17 cellular contexts compared by ENCODE assay signal in the genomic region with DNA sequence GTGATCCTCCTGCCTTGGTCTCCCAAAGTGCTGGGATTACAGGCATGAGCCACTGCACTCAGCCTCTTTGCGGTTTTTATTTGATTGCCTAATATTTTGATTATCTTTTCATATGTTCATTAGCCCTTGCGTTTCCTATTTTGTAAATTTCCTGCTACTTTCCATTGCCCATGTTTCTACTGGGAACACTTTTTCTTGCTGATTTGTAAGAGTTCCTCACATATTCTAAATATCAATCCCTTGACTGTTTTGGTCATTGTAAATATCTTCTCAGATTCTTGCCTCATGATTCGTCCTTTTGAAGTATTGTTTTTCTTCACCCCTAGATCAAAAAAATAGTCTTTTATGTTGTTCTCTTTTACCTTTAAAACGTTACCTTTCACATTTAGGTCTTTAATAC. TPM values are rescaled to one million over a fixed set of nuclear protein-coding genes. Genes with fewer than 3 reads are reported as not detected.
DNase-seq lines count a peak whose midpoint lies in the region; ATAC-seq and TF ChIP-seq lines count a peak whose summit lies in the region.
"Had no signal": no experiment of that assay in that cellular context is flagged by ENCODE, and none has a peak within 500 bp of the region (broad histone marks: within the 10 kb centered on the region; RNA-seq: fewer than 3 reads in every experiment).

No MANE protein-coding gene starts in this region.

- no peak overlapping the region for H3K9ac ChIP-seq in HCT116 (ENCODE audit: low read length)

- H2AFZ ChIP-seq in HCT116 (ENCODE audit: low read depth, low read length, poor library complexity, severe bottlenecking), result peak overlapping the region; percentile 91

- H3K27ac ChIP-seq in HCT116 (ENCODE audit: low read depth, low read length), result no peak overlapping the region
- H3K27ac ChIP-seq: tibial nerve, VCaP had no signal

- H3K4me1 ChIP-seq in HCT116 (ENCODE audit: control insufficient read depth in 1 of 2, insufficient read depth in 2 of 2, low read length in 2 of 2), result peaks cover 0 to 28% of the 10 kb centered on the region in 2 experiments; a peak in 2 of 4 replicates

- H3K9me2 ChIP-seq in HCT116 (ENCODE audit: insufficient read depth), result no peaks in the 10 kb centered on the region

- peak; percentile 29; the same call in 1 of the 2 replicates for ATAC-seq in HCT116
- no peak for ATAC-seq in activated CD8-positive, alpha-beta T cell treated with anti-CD3 and anti-CD28 coated beads, Interleukin-2, amount 10 ng/mL, durations not matched to agents 7 days and 5 days
- ATAC-seq in HG03135 (IDR thresholded peaks at IDR 0.05; ENCODE audit: unreplicated experiment), result no peak
- ATAC-seq in GM19395 (IDR thresholded peaks at IDR 0.05; ENCODE audit: unreplicated experiment), result no peak
- ATAC-seq: GM12878 had no signal

- H3K9me3 Mint-ChIP-seq in chondrocyte (ENCODE audit: low read depth), result no peaks in the 10 kb centered on the region
- H3K9me3 Mint-ChIP-seq in neural crest cell, result no peaks in the 10 kb centered on the region
- H3K9me3 Mint-ChIP-seq in activated CD8-positive, alpha-beta T cell treated with anti-CD3 and anti-CD28 coated beads, Interleukin-2, amount 10 ng/mL, durations not matched to agents 7 days and 5 days (ENCODE audit: insufficient read depth), result no peaks in the 10 kb centered on the region
- H3K9me3 Mint-ChIP-seq: stimulated activated effector memory CD8-positive, alpha-beta T cell treated with anti-CD3 and anti-CD28 coated beads, Interleukin-12 subunit alpha, Interleukin-12 subunit beta, amount 100 ng/mL, for 72 hours had no signal

- H3K27me3 Mint-ChIP-seq in chondrocyte (ENCODE audit: low read depth) (peaks cover 13% of the 10 kb centered on the region), neural crest cell (ENCODE audit: low read depth) (peaks cover 88% of the 10 kb centered on the region)
- H3K27me3 Mint-ChIP-seq in activated CD8-positive, alpha-beta T cell treated with anti-CD3 and anti-CD28 coated beads, Interleukin-2, amount 10 ng/mL, durations not matched to agents 7 days and 5 days (ENCODE audit: low read depth), result peaks cover 60% of the 10 kb centered on the region

- no peak for TF ChIP-seq RAD21 in HCT116 (IDR thresholded peaks at IDR 0.05; ENCODE audit: low read depth)

- H3K36me3 ChIP-seq in BJ (ENCODE audit: control insufficient read depth, insufficient read depth, low read length) (no peaks in the 10 kb centered on the region), HCT116 (ENCODE audit: control insufficient read depth in 1 of 2, insufficient read depth in 2 of 2, low read length in 2 of 2) (no peaks in the 10 kb centered on the region)
- H3K36me3 ChIP-seq: tibial nerve had no signal

- DNase-seq in BJ (ENCODE audit: low read depth), result peak; percentile 49
- DNase-seq in HCT116 (ENCODE audit: low read depth, low spot score), result no peak
- no peak for DNase-seq in chondrocyte (ENCODE audit: low spot score)
- DNase-seq in neural crest cell (ENCODE audit: low read depth, low spot score), result no peak
- no peak for DNase-seq in cerebellum (ENCODE audit: low spot score)
- no peak for DNase-seq in activated CD8-positive, alpha-beta T cell treated with anti-CD3 and anti-CD28 coated beads, Interleukin-2, amount 10 ng/mL, durations not matched to agents 7 days and 5 days
- DNase-seq: NCI-H1436 had no signal

- peaks cover 29% of the 10 kb centered on the region for H3K4me1 Mint-ChIP-seq in chondrocyte (ENCODE audit: low read depth)
- H3K4me1 Mint-ChIP-seq in neural crest cell, result peaks cover 6% of the 10 kb centered on the region
- peaks cover 9% of the 10 kb centered on the region for H3K4me1 Mint-ChIP-seq in activated CD8-positive, alpha-beta T cell treated with anti-CD3 and anti-CD28 coated beads, Interleukin-2, amount 10 ng/mL, durations not matched to agents 7 days and 5 days (ENCODE audit: low read depth)

- H3K27me3 ChIP-seq in BJ (ENCODE audit: control insufficient read depth, insufficient read depth, low read length), result no peaks in the 10 kb centered on the region
- H3K27me3 ChIP-seq in HCT116 (ENCODE audit: insufficient read depth, low read length), result no peaks in the 10 kb centered on the region

- peak overlapping the region; percentile 36 for H3K4me2 ChIP-seq in HCT116 (ENCODE audit: low read length)

- RAD21 ChIA-PET in HCT116 (lab: Charles Lee; ENCODE audit: low non-redundant PET in 1 of 2, low total read pairs in 2 of 2, uncharacterized antibody in 2 of 2, unreplicated experiment in 2 of 2), result no interaction called here

- H3K4me3 ChIP-seq in BJ (ENCODE audit: low read depth, low read length), result no peak overlapping the region
- H3K4me3 ChIP-seq in HCT116 (replicated peaks in 1 of 2; ENCODE audit: low read depth in 1 of 2, low read length in 2 of 2), result no peak overlapping the region
- H3K4me3 ChIP-seq: GM12878, tibial nerve had no signal

- CTCF ChIA-PET in BJ (lab: Yijun Ruan, JAX) (interaction anchor here (0.9 to 1.4 kb wide), 2 partner anchors 12 to 16 kb away, joined by 3 to 4 read pairs; no protein-coding TSS in a partner anchor), HCT116 (lab: Charles Lee) (no interaction called here)
- CTCF ChIA-PET in activated CD8-positive, alpha-beta T cell treated with anti-CD3 and anti-CD28 coated beads, Interleukin-2, amount 10 ng/mL, durations not matched to agents 7 days and 5 days (lab: Charles Lee), result no interaction called here

- H3K27ac Mint-ChIP-seq in chondrocyte (ENCODE audit: unreplicated experiment) (no peak overlapping the region), neural crest cell (ENCODE audit: unreplicated experiment) (no peak overlapping the region)
- no peak overlapping the region for H3K27ac Mint-ChIP-seq in activated CD8-positive, alpha-beta T cell treated with anti-CD3 and anti-CD28 coated beads, Interleukin-2, amount 10 ng/mL, durations not matched to agents 7 days and 5 days
- H3K27ac Mint-ChIP-seq: progenitor cell of endocrine pancreas; stimulated activated effector memory CD8-positive, alpha-beta T cell treated with anti-CD3 and anti-CD28 coated beads, Interleukin-12 subunit alpha, Interleukin-12 subunit beta, amount 100 ng/mL, for 72 hours had no signal

- H3K36me3 Mint-ChIP-seq in chondrocyte (ENCODE audit: low read depth) (no peaks in the 10 kb centered on the region), neural crest cell (ENCODE audit: low read depth) (peaks cover 2% of the 10 kb centered on the region)
- H3K36me3 Mint-ChIP-seq in activated CD8-positive, alpha-beta T cell treated with anti-CD3 and anti-CD28 coated beads, Interleukin-2, amount 10 ng/mL, durations not matched to agents 7 days and 5 days (ENCODE audit: low read depth), result no peaks in the 10 kb centered on the region
- H3K36me3 Mint-ChIP-seq: stimulated activated effector memory CD8-positive, alpha-beta T cell treated with anti-CD3 and anti-CD28 coated beads, Interleukin-12 subunit alpha, Interleukin-12 subunit beta, amount 100 ng/mL, for 72 hours had no signal

- H4K20me1 ChIP-seq in HCT116 (ENCODE audit: insufficient read depth), result no peaks in the 10 kb centered on the region

- no peaks in the 10 kb centered on the region for H3K79me2 ChIP-seq in HCT116 (ENCODE audit: insufficient read depth, low read length)

- intact Hi-C loops in HCT116 (cut with micrococcal nuclease), result no loop called here

- H3K4me3 Mint-ChIP-seq in chondrocyte (ENCODE audit: unreplicated experiment) (peak overlapping the region; percentile 26), neural crest cell (peak overlapping the region; percentile 25)
- H3K4me3 Mint-ChIP-seq in activated CD8-positive, alpha-beta T cell treated with anti-CD3 and anti-CD28 coated beads, Interleukin-2, amount 10 ng/mL, durations not matched to agents 7 days and 5 days, result no peak overlapping the region

- TF ChIP-seq CTCF in BJ (IDR thresholded peaks at IDR 0.05; ENCODE audit: insufficient read depth, low read depth, low read length) (no peak), HCT116 (IDR thresholded peaks at IDR 0.05 in 2 of 3, conservative IDR thresholded peaks at IDR 0.05 in 1 of 3; ENCODE audit: borderline replicate concordance in 1 of 3, insufficient read depth in 1 of 3, low read depth in 2 of 3, low read length in 2 of 3) (no peak), chondrocyte (IDR thresholded peaks at IDR 0.05) (no peak), neural crest cell (conservative IDR thresholded peaks at IDR 0.05) (no peak)

- no TSS peak for BruUV-seq in HCT116 (replicated peaks; lab: Mats Ljungman, UMichigan)

- POLR2A ChIA-PET in BJ (lab: Charles Lee) (no interaction called here), HCT116 (lab: Charles Lee) (no interaction called here)
- POLR2A ChIA-PET in activated CD8-positive, alpha-beta T cell treated with anti-CD3 and anti-CD28 coated beads, Interleukin-2, amount 10 ng/mL, durations not matched to agents 7 days and 5 days (lab: Charles Lee), result no interaction called here

- H3K9me3 ChIP-seq in HCT116 (ENCODE audit: control insufficient read depth in 1 of 2, insufficient read depth in 1 of 2, low read depth in 1 of 2, low read length in 2 of 2), result no peaks in the 10 kb centered on the region
- H3K9me3 ChIP-seq: tibial nerve had no signal

- TF ChIP-seq POLR2A in HCT116 (IDR thresholded peaks at IDR 0.05; ENCODE audit: borderline replicate concordance, extremely low read depth, insufficient read depth, insufficient read length), result no peak

TF ChIP-seq in HCT116, 20 proteins besides CTCF, POLR2A, EP300 and RAD21 (continues in another document):
- TF ChIP-seq POLR2AphosphoS5 (IDR thresholded peaks at IDR 0.05; ENCODE audit: low read depth, low read length) (no peak), ZFX (IDR thresholded peaks at IDR 0.05) (no peak), TCF7L2 (IDR thresholded peaks at IDR 0.05; ENCODE audit: borderline replicate concordance, extremely low read depth, insufficient read depth, insufficient read length) (no peak), EZH2phosphoT487 (IDR thresholded peaks at IDR 0.05; ENCODE audit: borderline replicate concordance) (no peak)
- TF ChIP-seq, protein P1, sequence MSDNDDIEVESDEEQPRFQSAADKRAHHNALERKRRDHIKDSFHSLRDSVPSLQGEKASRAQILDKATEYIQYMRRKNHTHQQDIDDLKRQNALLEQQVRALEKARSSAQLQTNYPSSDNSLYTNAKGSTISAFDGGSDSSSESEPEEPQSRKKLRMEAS (IDR thresholded peaks at IDR 0.05), result no peak

RNA-seq across cellular contexts. Expression of gene TTC1, which starts 37.9 kb away (rescaled TPM):
- 23.2 and 37.4 TPM in 2 replicates for polyA plus RNA-seq in BJ (2011; rRNA removed)
- 15.2 and 25.4 TPM in 2 replicates for polyA minus RNA-seq in BJ (2011; rRNA and poly(A)+ RNA removed)
- total RNA-seq in HCT116 (2021; ENCODE audit: unreplicated experiment) (48.1 TPM), chondrocyte (41.1 to 47.8 TPM (median 42.0 TPM) in 3 replicates), neural crest cell (48.0 and 49.4 TPM in 2 replicates), cerebellum (29.3 TPM)
- 26.9 and 35.1 TPM in 2 replicates for polyA plus RNA-seq in HCT116 (2012)
- 10 to 100 TPM; 50.1 to 51.6 TPM for total RNA-seq in activated CD8-positive, alpha-beta T cell treated with anti-CD3 and anti-CD28 coated beads, Interleukin-2, amount 10 ng/mL, durations not matched to agents 7 days and 5 days

RNA-seq across cellular contexts. Expression of gene ADRA1B, which starts 54.8 kb away (rescaled TPM):
- polyA plus RNA-seq in BJ (2011; rRNA removed), result 1.1 and 2.1 TPM in 2 replicates
- 1.2 and 1.6 TPM in 2 replicates for polyA minus RNA-seq in BJ (2011; rRNA and poly(A)+ RNA removed)
- total RNA-seq in HCT116 (2021; ENCODE audit: unreplicated experiment) (not detected), chondrocyte (0.72 to 2.9 TPM (median 1.1 TPM) in 3 replicates), neural crest cell (0.19 and 0.32 TPM in 2 replicates), cerebellum (0.54 TPM)
- polyA plus RNA-seq in HCT116 (2012), result 0.04 and 0.16 TPM in 2 replicates
- not detected for total RNA-seq in activated CD8-positive, alpha-beta T cell treated with anti-CD3 and anti-CD28 coated beads, Interleukin-2, amount 10 ng/mL, durations not matched to agents 7 days and 5 days
- total RNA-seq: GM12878, H1, HT-29, RPMI7951 had no signal
- polyA plus RNA-seq: H1 had no signal
